31 cellular contexts compared by ENCODE assay signal in genomic region chr2:107525420-107525819, GRCh38.
DNase-seq lines count a peak whose midpoint lies in the region; ATAC-seq, FAIRE-seq and TF ChIP-seq lines count a peak whose summit lies in the region.
"Had no signal": no experiment of that assay in that cellular context is flagged by ENCODE, and none has a peak within 500 bp of the region (broad histone marks: within the 10 kb centered on the region; RNA-seq: fewer than 3 reads in every experiment).

No MANE protein-coding gene starts in this region.

- H3K4me2 ChIP-seq in fibroblast of lung (ENCODE audit: extremely low read depth, insufficient read depth, low read length), result no peak overlapping the region
- H3K4me2 ChIP-seq: smooth muscle cell had no signal

- no peak overlapping the region for H3K27ac ChIP-seq in fibroblast of lung (ENCODE audit: insufficient read depth, low read length)
- H3K27ac ChIP-seq: gastroesophageal sphincter, prostate gland, suprapubic skin, uterus, WERI-Rb-1 had no signal

- H3K36me3 ChIP-seq in adipocyte (ENCODE audit: control insufficient read depth, insufficient read depth, low read length, severe bottlenecking), result no peaks in the 10 kb centered on the region
- H3K36me3 ChIP-seq in fibroblast of lung (ENCODE audit: control insufficient read depth, insufficient read depth, low read length), result no peaks in the 10 kb centered on the region
- H3K36me3 ChIP-seq: gastroesophageal sphincter, prostate gland, suprapubic skin, uterus, WERI-Rb-1 had no signal

- H2AFZ ChIP-seq in fibroblast of lung (ENCODE audit: low read length), result no peak overlapping the region

- FAIRE-seq in HTR-8/SVneo (lab: Jason Lieb, UNC) (no peak), D721Med (lab: Jason Lieb, UNC) (no peak)
- FAIRE-seq: endothelial cell of umbilical vein, GM19239, keratinocyte had no signal

- H3K4me1 ChIP-seq in adipocyte (ENCODE audit: control insufficient read depth, insufficient read depth, low read length), result peaks cover 23% of the 10 kb centered on the region
- H3K4me1 ChIP-seq in fibroblast of lung (ENCODE audit: control insufficient read depth, extremely low read depth, insufficient read depth, low read length), result no peaks in the 10 kb centered on the region
- H3K4me1 ChIP-seq: gastroesophageal sphincter, prostate gland, suprapubic skin, uterus had no signal

- H3K9me3 ChIP-seq in adipocyte (ENCODE audit: control insufficient read depth, low read length), result no peaks in the 10 kb centered on the region
- H3K9me3 ChIP-seq in fibroblast of lung (ENCODE audit: control insufficient read depth, insufficient read depth, low read depth, low read length), result no peaks in the 10 kb centered on the region
- H3K9me3 ChIP-seq: prostate gland, suprapubic skin, uterus had no signal

- TF ChIP-seq CTCF in fibroblast of lung (conservative IDR thresholded peaks at IDR 0.05 in 1 of 2, IDR thresholded peaks at IDR 0.05 in 1 of 2; ENCODE audit: low read depth in 1 of 2, low read length in 2 of 2) (no peak), omental fat pad (IDR thresholded peaks at IDR 0.05) (no peak), D721Med (IDR thresholded peaks at IDR 0.05; ENCODE audit: insufficient read depth, missing control alignments) (no peak)

- ATAC-seq in omental fat pad (ENCODE audit: low FRiP score), result peak; percentile 62
- ATAC-seq: activated T-cell treated with anti-CD3 and anti-CD28 coated beads, Interleukin-2, amount 50 U/mL, for 4 hours; gastroesophageal sphincter had no signal

- H3K4me3 ChIP-seq in adipocyte (ENCODE audit: low read length) (peak overlapping the region; percentile 29), fibroblast of lung (replicated peaks in 1 of 4; ENCODE audit: control extremely low read depth in 1 of 4, insufficient read depth in 1 of 4, low read depth in 3 of 4, low read length in 4 of 4) (no peak overlapping the region)
- H3K4me3 ChIP-seq: gastroesophageal sphincter, lung, prostate gland, smooth muscle cell, suprapubic skin, uterus had no signal

- no peaks in the 10 kb centered on the region for H4K20me1 ChIP-seq in fibroblast of lung (ENCODE audit: control insufficient read depth, extremely low read depth, insufficient read depth, low read length)

- H3K9ac ChIP-seq in adipocyte (ENCODE audit: low read length) (peak overlapping the region; percentile 52), fibroblast of lung (ENCODE audit: insufficient read depth, low read length) (no peak overlapping the region)

- no peaks in the 10 kb centered on the region for H3K79me2 ChIP-seq in fibroblast of lung (ENCODE audit: control insufficient read depth, insufficient read depth, low read length)

- H3K27me3 ChIP-seq in adipocyte (replicated peaks; ENCODE audit: control insufficient read depth, insufficient read depth, low read length) (no peaks in the 10 kb centered on the region), fibroblast of lung (ENCODE audit: control insufficient read depth, insufficient read depth, low read length) (no peaks in the 10 kb centered on the region)
- H3K27me3 ChIP-seq: gastroesophageal sphincter, suprapubic skin, uterus had no signal

- DNase-seq in EL, result peak; percentile 47
- peak; percentile 46 for DNase-seq in adipocyte (ENCODE audit: low read depth)
- peak; percentile 52 to 59 for DNase-seq in fibroblast of lung (ENCODE audit: low read depth in 2 of 2)
- no peak for DNase-seq in omental fat pad (ENCODE audit: low spot score)
- DNase-seq in HTR-8/SVneo (ENCODE audit: insufficient read length, low spot score), result no peak
- DNase-seq in NCI-H187 (lab: John Stamatoyannopoulos, UW), result no peak
- DNase-seq in D721Med (ENCODE audit: insufficient read length, low spot score), result no peak
- DNase-seq in AG08396 (ENCODE audit: low spot score), result no peak
- DNase-seq: activated CD4-positive, alpha-beta T cell treated with anti-CD3 and anti-CD28 coated beads, Interleukin-2, amount 10 ng/mL, durations not matched to agents 24 days and 14 days; activated naive CD4-positive, alpha-beta T cell; activated T-cell treated with anti-CD3 and anti-CD28 coated beads, Interleukin-2, amount 50 U/mL, for 4 hours; amygdala; C1 segment of cervical spinal cord; caudate nucleus; HCEC 1CT; Kasumi-1; NCI-H1048; NCI-H1930; NCI-H2227 treated with DMSO at 0.1 percent for 48 hours; NCI-H82; T-helper 9 cell; uterus; WERI-Rb-1 had no signal

Comparison
In these comparisons a context has a peak if more than half of its experiments do, and no peak if none do; other contexts are left out.
1. DNase-seq: peak in EL (single experiment), adipocyte (single experiment) and fibroblast of lung (2 of 2); none in omental fat pad (single experiment), HTR-8/SVneo (single experiment), NCI-H187 (0 of 2), D721Med (single experiment) and AG08396 (single experiment).